In genomic region chr2:112819081-112819480, GRCh38 we compare ENCODE assay signal across 25 cellular contexts. TPM values are rescaled to one million over a fixed set of nuclear protein-coding genes. Genes with fewer than 3 reads are reported as not detected.
DNase-seq lines count a peak whose midpoint lies in the region; ATAC-seq and TF ChIP-seq lines count a peak whose summit lies in the region.
"Had no signal": no experiment of that assay in that cellular context is flagged by ENCODE, and none has a peak within 500 bp of the region (broad histone marks: within the 10 kb centered on the region; RNA-seq: fewer than 3 reads in every experiment).

No MANE protein-coding gene starts in this region.

- peak overlapping the region; percentile 42 for H3K18ac ChIP-seq in neuronal stem cell (ENCODE audit: low read length)

- peaks cover 11% of the 10 kb centered on the region for H3K36me3 Mint-ChIP-seq in Calu3 (ENCODE audit: insufficient read depth, unreplicated experiment)
- no peaks in the 10 kb centered on the region for H3K36me3 Mint-ChIP-seq in endodermal cell (ENCODE audit: low read depth)

- CTCF ChIA-PET in Calu3 (lab: Charles Lee) = no interaction called here

- no peak overlapping the region for H2AK5ac ChIP-seq in neuronal stem cell (ENCODE audit: low read depth, low read length)

- DNase-seq in Calu3 (no peak), endodermal cell (peak; percentile 13), neuronal stem cell (ENCODE audit: low spot score) (no peak), left ventricle myocardium inferior (no peak)
- no peak for DNase-seq in activated naive CD4-positive, alpha-beta T cell (lab: John Stamatoyannopoulos, UW)
- DNase-seq: 8988T; ACHN; DMS53; HFFc6; KBM-7; MG63; NCI-H1105 treated with DMSO at 0.1 percent for 48 hours; NCI-H146; NCI-H2029; NCI-H446; NCI-H524 treated with DMSO at 0.1 percent for 48 hours; NCI-H82; NK-92 treated with Interleukin-12 subunit alpha and Interleukin-12 subunit beta, amount 100 ng/mL, for 24 hours; PC-3; Right ventricle myocardium superior had no signal

- H3K27ac Mint-ChIP-seq in Calu3 (ENCODE audit: unreplicated experiment) (peak overlapping the region; percentile 42), endodermal cell (no peak overlapping the region)
- H3K27ac Mint-ChIP-seq: HFFc6 had no signal

- H3K9me3 Mint-ChIP-seq in Calu3 (ENCODE audit: low read depth, unreplicated experiment) (peaks cover 2% of the 10 kb centered on the region), endodermal cell (peaks cover 3% of the 10 kb centered on the region)
- H3K9me3 Mint-ChIP-seq: GM23338, HFFc6 had no signal

- no peak overlapping the region for H3K4me2 ChIP-seq in neuronal stem cell (ENCODE audit: insufficient read depth, low read length, poor library complexity, severe bottlenecking)

- no peaks in the 10 kb centered on the region for H3K27me3 Mint-ChIP-seq in Calu3 (ENCODE audit: unreplicated experiment)
- H3K27me3 Mint-ChIP-seq in endodermal cell (ENCODE audit: insufficient read depth) = peaks cover 2% of the 10 kb centered on the region

- intact Hi-C loops in Calu3 (cut with micrococcal nuclease; ENCODE audit: unreplicated experiment) (no loop called here), left ventricle myocardium inferior (cut with micrococcal nuclease) (no loop called here)

- no peak overlapping the region for H3K4me3 Mint-ChIP-seq in Calu3 (ENCODE audit: low read depth, unreplicated experiment)
- no peak overlapping the region for H3K4me3 Mint-ChIP-seq in endodermal cell
- H3K4me3 Mint-ChIP-seq: GM23338, HFFc6 had no signal

- H4K8ac ChIP-seq in neuronal stem cell (ENCODE audit: low read depth, low read length) = no peak overlapping the region

- H3K4me1 Mint-ChIP-seq in Calu3 (ENCODE audit: low read depth, unreplicated experiment) = peaks cover 73% of the 10 kb centered on the region
- peaks cover 6% of the 10 kb centered on the region for H3K4me1 Mint-ChIP-seq in endodermal cell

- H2BK120ac ChIP-seq in neuronal stem cell (ENCODE audit: low read depth, low read length) = no peak overlapping the region

- BruUV-seq in Calu3 (replicated peaks; lab: Mats Ljungman, UMichigan) = no TSS peak

- H3K27ac ChIP-seq in endodermal cell (ENCODE audit: low read depth, low read length) = no peak overlapping the region
- no peak overlapping the region for H3K27ac ChIP-seq in neuronal stem cell (replicated peaks; ENCODE audit: low read length)
- H3K27ac ChIP-seq in left ventricle myocardium inferior (replicated peaks) = no peak overlapping the region
- H3K27ac ChIP-seq: SJSA1 had no signal

- no peak overlapping the region for H3K23ac ChIP-seq in neuronal stem cell (ENCODE audit: low read depth, low read length, poor library complexity)

- no peak overlapping the region for H3K4ac ChIP-seq in neuronal stem cell (ENCODE audit: low read length)

- TF ChIP-seq CTCF in Calu3 (IDR thresholded peaks at IDR 0.05; ENCODE audit: unreplicated experiment) (no peak), endodermal cell (conservative IDR thresholded peaks at IDR 0.05) (no peak), left ventricle myocardium inferior (IDR thresholded peaks at IDR 0.05; ENCODE audit: borderline replicate concordance) (no peak)

- H3K79me1 ChIP-seq in neuronal stem cell (ENCODE audit: low read depth, low read length) = no peaks in the 10 kb centered on the region

- H2BK12ac ChIP-seq in neuronal stem cell (ENCODE audit: low read length) = peak overlapping the region; percentile 30

- H3K14ac ChIP-seq in neuronal stem cell (ENCODE audit: low read length) = no peak overlapping the region

- H3K27me3 ChIP-seq in endodermal cell (ENCODE audit: control insufficient read depth, insufficient read depth, low read length, poor library complexity, severe bottlenecking) (no peaks in the 10 kb centered on the region), neuronal stem cell (ENCODE audit: control insufficient read depth in 3 of 3, insufficient read depth in 3 of 3, low read depth in 1 of 3, low read length in 3 of 3) (no peaks in the 10 kb centered on the region), left ventricle myocardium inferior (ENCODE audit: low read depth) (no peaks in the 10 kb centered on the region)
- H3K27me3 ChIP-seq: MG63, SJSA1 had no signal

- H2AFZ ChIP-seq in neuronal stem cell (ENCODE audit: low read length) = no peak overlapping the region

- H3K36me3 ChIP-seq in endodermal cell (ENCODE audit: control insufficient read depth, insufficient read depth, low read length) = no peaks in the 10 kb centered on the region
- H3K36me3 ChIP-seq in neuronal stem cell (replicated peaks in 1 of 2; ENCODE audit: control insufficient read depth in 2 of 2, insufficient read depth in 2 of 2, low read length in 2 of 2) = no peaks in the 10 kb centered on the region
- no peaks in the 10 kb centered on the region for H3K36me3 ChIP-seq in left ventricle myocardium inferior
- H3K36me3 ChIP-seq: HAP-1, MG63, SJSA1 had no signal

- ATAC-seq in GM18519 (IDR thresholded peaks at IDR 0.05; ENCODE audit: low FRiP score, unreplicated experiment) = no peak
- ATAC-seq: GM23338, PC-3 had no signal

- no peak overlapping the region for H4K91ac ChIP-seq in neuronal stem cell (ENCODE audit: low read depth, low read length, poor library complexity)

- H2BK5ac ChIP-seq in neuronal stem cell (ENCODE audit: low read length) = no peak overlapping the region

- H3K4me3 ChIP-seq in endodermal cell (ENCODE audit: low read length) (no peak overlapping the region), neuronal stem cell (ENCODE audit: low read length in 2 of 2) (no peak overlapping the region), left ventricle myocardium inferior (no peak overlapping the region)
- H3K4me3 ChIP-seq: GM23338, HAP-1, MG63, SJSA1 had no signal

- WGBS in endodermal cell (ENCODE audit: insufficient coverage in 1 of 2, insufficient read length in 1 of 2), 2 experiments = 60 to 79% methylated on average over 1 to 7 of the region's 7 CpGs
- no CpG with 5 or more reads among the region's 7 CpGs for WGBS in neuronal stem cell (ENCODE audit: extremely low coverage in 2 of 2, insufficient read length in 2 of 2, insufficient replicate concordance in 1 of 2), 2 donors

- H3K9ac ChIP-seq in endodermal cell (ENCODE audit: extremely low read depth, low read length, poor library complexity, severe bottlenecking) (no peak overlapping the region), neuronal stem cell (ENCODE audit: low read depth, low read length, poor library complexity) (no peak overlapping the region)

- no peak overlapping the region for H2BK15ac ChIP-seq in neuronal stem cell (ENCODE audit: low read length)

- H3K4me1 ChIP-seq in endodermal cell (ENCODE audit: control insufficient read depth, insufficient read depth, low read length) (peaks cover 2% of the 10 kb centered on the region), neuronal stem cell (ENCODE audit: control insufficient read depth in 2 of 2, insufficient read depth in 1 of 2, low read depth in 1 of 2, low read length in 2 of 2) (peaks cover 3 to 11% of the 10 kb centered on the region in 2 donors), left ventricle myocardium inferior (peaks cover 7% of the 10 kb centered on the region)

- peaks cover 6% of the 10 kb centered on the region for H3K9me3 ChIP-seq in endodermal cell (ENCODE audit: control insufficient read depth, low read length)
- no peaks in the 10 kb centered on the region for H3K9me3 ChIP-seq in neuronal stem cell (replicated peaks in 1 of 2; ENCODE audit: control insufficient read depth in 2 of 2, insufficient read depth in 1 of 2, low read depth in 1 of 2, low read length in 2 of 2)
- H3K9me3 ChIP-seq in left ventricle myocardium inferior (replicated peaks) = no peaks in the 10 kb centered on the region
- H3K9me3 ChIP-seq: HAP-1, MG63, SJSA1 had no signal

RNA-seq across cellular contexts. Expression of gene IL1B, which starts 17.5 kb away (rescaled TPM):
- total RNA-seq in Calu3 (2022) = 4.1 and 15.5 TPM in 2 replicates
- total RNA-seq in endodermal cell = not detected
- polyA plus RNA-seq in endodermal cell (2013, experiment 1 of 2) = not detected
- polyA plus RNA-seq in endodermal cell (2013, experiment 2 of 2) = not detected
- polyA plus RNA-seq in neuronal stem cell (2013, experiment 1 of 2) = not detected
- not detected for polyA plus RNA-seq in neuronal stem cell (2013, experiment 2 of 2)
- total RNA-seq in left ventricle myocardium inferior = 0.27 TPM
- total RNA-seq: G401, GM23338 had no signal
- polyA plus RNA-seq: GM23338 had no signal

RNA-seq across cellular contexts. Expression of gene IL1A, which starts 34.8 kb away (rescaled TPM):
- total RNA-seq in Calu3 (2022) (6.4 and 14.4 TPM in 2 replicates), endodermal cell (1 to 10 TPM in 1 of 2 donors, under 1 TPM in 1; 0.73 to 1.0 TPM), left ventricle myocardium inferior (not detected)
- polyA plus RNA-seq in endodermal cell (2013, experiment 1 of 2) = 0.21 TPM
- 0.25 TPM for polyA plus RNA-seq in endodermal cell (2013, experiment 2 of 2)
- polyA plus RNA-seq in neuronal stem cell (2013, experiment 1 of 2) = 1.1 TPM
- 0.79 TPM for polyA plus RNA-seq in neuronal stem cell (2013, experiment 2 of 2)
- total RNA-seq: G401, Right ventricle myocardium superior had no signal

RNA-seq across cellular contexts. Expression of gene CKAP2L, which starts 54.7 kb away (rescaled TPM):
- total RNA-seq in Calu3 (2022) (27.4 and 42.5 TPM in 2 replicates), endodermal cell (10 to 100 TPM; 20.1 to 30.3 TPM), left ventricle myocardium inferior (0.38 TPM)
- polyA plus RNA-seq in endodermal cell (2013, experiment 1 of 2) = 29.4 TPM
- 34.1 TPM for polyA plus RNA-seq in endodermal cell (2013, experiment 2 of 2)
- 28.3 TPM for polyA plus RNA-seq in neuronal stem cell (2013, experiment 1 of 2)
- polyA plus RNA-seq in neuronal stem cell (2013, experiment 2 of 2) = 30.0 TPM

Comparison
In these comparisons a context has a peak if more than half of its experiments do, and no peak if none do; other contexts are left out.
1. RNA of gene CKAP2L, which starts 54.7 kb away (total RNA-seq): 27.4 to 42.5 TPM in Calu3 and 20.1 to 30.3 TPM in endodermal cell; 0.38 TPM in left ventricle myocardium inferior (single experiment); every median in the first group is over 10 times any median in the second.